Comparison of ENCODE assay signal across 8 cellular contexts in the genomic region with DNA sequence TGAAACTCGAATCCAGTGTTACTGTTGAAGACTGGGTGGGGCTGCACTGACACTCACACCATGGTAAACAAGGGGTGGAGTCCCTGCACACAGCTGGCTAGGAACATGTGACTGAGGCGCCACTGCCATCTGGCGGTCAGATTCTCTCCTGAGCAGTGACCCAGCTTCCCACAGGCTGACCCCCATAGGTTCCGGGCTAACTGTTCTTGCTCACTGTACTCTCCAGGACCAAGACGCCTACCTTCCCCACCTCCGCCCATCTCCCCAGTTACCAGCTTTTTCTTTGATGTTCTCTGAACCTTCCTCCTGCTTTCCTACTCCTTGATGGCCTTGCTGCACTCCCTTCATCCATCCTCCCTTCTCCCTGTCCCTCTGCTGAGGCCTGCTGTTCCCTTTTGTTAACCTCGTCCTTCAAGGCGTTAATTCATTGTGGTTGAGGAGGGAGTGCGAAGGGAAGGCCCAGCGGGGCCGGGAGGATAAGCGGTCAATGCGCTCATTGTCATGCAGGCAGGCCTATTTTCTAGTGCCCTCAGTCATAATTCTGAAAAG.
DNase-seq lines count a peak whose midpoint lies in the region; ATAC-seq and TF ChIP-seq lines count a peak whose summit lies in the region.

No MANE protein-coding gene starts in this region.

- peak overlapping the region; percentile 59; the same call in 1 of the 2 replicates for H3K27ac ChIP-seq in HUES64 (ENCODE audit: low read depth, low read length)
- peak overlapping the region; percentile 67 for H3K27ac ChIP-seq in neuronal stem cell (replicated peaks; ENCODE audit: low read length)
- H3K27ac ChIP-seq in suprapubic skin, result peak overlapping the region; percentile 10

- H3K4me1 ChIP-seq in HUES64 (ENCODE audit: insufficient read depth, low read length), result peaks cover 22% of the 10 kb centered on the region
- H3K4me1 ChIP-seq in neuronal stem cell (ENCODE audit: control insufficient read depth in 2 of 2, insufficient read depth in 1 of 2, low read depth in 1 of 2, low read length in 2 of 2), result peaks cover 3 to 8% of the 10 kb centered on the region in 2 donors
- peaks cover 10% of the 10 kb centered on the region for H3K4me1 ChIP-seq in suprapubic skin

- no peaks in the 10 kb centered on the region for H3K79me1 ChIP-seq in neuronal stem cell (ENCODE audit: low read depth, low read length)

- peak overlapping the region; percentile 39 for H3K4me2 ChIP-seq in neuronal stem cell (ENCODE audit: insufficient read depth, low read length, poor library complexity, severe bottlenecking)

- DNase-seq in DMS153 (lab: John Stamatoyannopoulos, UW) (peak; percentile 35), foreskin fibroblast (peak; percentile 71 to 91), neuronal stem cell (ENCODE audit: low spot score) (peak; percentile 82), suprapubic skin (ENCODE audit: low spot score in 2 of 2) (peak; percentile 89 to 93)
- peak; percentile 62 to 68 for DNase-seq in activated T-cell treated with anti-CD3 and anti-CD28 coated beads, Interleukin-2, amount 50 U/mL, for 72 hours

- peak; percentile 99 for ATAC-seq in GM21576 (IDR thresholded peaks at IDR 0.05; ENCODE audit: unreplicated experiment)
- ATAC-seq in activated T-cell treated with anti-CD3 and anti-CD28 coated beads, Interleukin-2, amount 50 U/mL, for 72 hours (replicated peaks in 1 of 2), result peak; percentile 88 to 98

- H2AFZ ChIP-seq in neuronal stem cell (ENCODE audit: low read length), result peak overlapping the region; percentile 86

- H3K14ac ChIP-seq in neuronal stem cell (ENCODE audit: low read length), result no peak overlapping the region

- 4% methylated on average over 13 of the region's 13 CpGs for WGBS in HUES64
- no CpG with 5 or more reads among the region's 13 CpGs for WGBS in neuronal stem cell (ENCODE audit: extremely low coverage in 2 of 2, insufficient read length in 2 of 2, insufficient replicate concordance in 1 of 2), 2 donors
- WGBS in suprapubic skin, result 64% methylated on average over 13 of the region's 13 CpGs

- no peak overlapping the region for H3K23ac ChIP-seq in neuronal stem cell (ENCODE audit: low read depth, low read length, poor library complexity)

- no peak for TF ChIP-seq POLR2A in suprapubic skin (IDR thresholded peaks at IDR 0.05)

- H4K8ac ChIP-seq in neuronal stem cell (ENCODE audit: low read depth, low read length), result no peak overlapping the region

- no peaks in the 10 kb centered on the region for H3K27me3 Mint-ChIP-seq in activated T-cell treated with anti-CD3 and anti-CD28 coated beads, Interleukin-2, amount 50 U/mL, for 72 hours (ENCODE audit: low read depth)

- peaks cover 5% of the 10 kb centered on the region; the same call in 1 of the 2 replicates for H3K9me3 ChIP-seq in HUES64 (ENCODE audit: insufficient read depth, low read depth, low read length)
- H3K9me3 ChIP-seq in neuronal stem cell (replicated peaks in 1 of 2; ENCODE audit: control insufficient read depth in 2 of 2, insufficient read depth in 1 of 2, low read depth in 1 of 2, low read length in 2 of 2), result no peaks in the 10 kb centered on the region
- no peaks in the 10 kb centered on the region for H3K9me3 ChIP-seq in suprapubic skin

- H3K4ac ChIP-seq in neuronal stem cell (ENCODE audit: low read length), result no peak overlapping the region

- H2BK120ac ChIP-seq in neuronal stem cell (ENCODE audit: low read depth, low read length), result no peak overlapping the region

- no peak overlapping the region for H4K91ac ChIP-seq in neuronal stem cell (ENCODE audit: low read depth, low read length, poor library complexity)

- H3K36me3 Mint-ChIP-seq in activated T-cell treated with anti-CD3 and anti-CD28 coated beads, Interleukin-2, amount 50 U/mL, for 72 hours (ENCODE audit: insufficient read depth in 2 of 2), result no peaks in the 10 kb centered on the region

- peak overlapping the region; percentile 2; the same call in 1 of the 2 replicates for H3K9ac ChIP-seq in HUES64 (ENCODE audit: low read depth, low read length)
- no peak overlapping the region for H3K9ac ChIP-seq in neuronal stem cell (ENCODE audit: low read depth, low read length, poor library complexity)

- TF ChIP-seq EP300 in suprapubic skin (IDR thresholded peaks at IDR 0.05), result no peak

- no peaks in the 10 kb centered on the region for H3K4me1 Mint-ChIP-seq in activated T-cell treated with anti-CD3 and anti-CD28 coated beads, Interleukin-2, amount 50 U/mL, for 72 hours (ENCODE audit: low read depth)

- H3K4me3 ChIP-seq in HUES64 (ENCODE audit: low read length), result peak overlapping the region; percentile 2; the same call in 1 of the 2 replicates
- no peak overlapping the region for H3K4me3 ChIP-seq in foreskin fibroblast (ENCODE audit: low read depth in 1 of 2, low read length in 2 of 2)
- no peak overlapping the region for H3K4me3 ChIP-seq in neuronal stem cell (ENCODE audit: low read length in 2 of 2)
- H3K4me3 ChIP-seq in suprapubic skin, result no peak overlapping the region

- no peaks in the 10 kb centered on the region for H3K36me3 ChIP-seq in HUES64 (ENCODE audit: insufficient read depth, low read length)
- H3K36me3 ChIP-seq in neuronal stem cell (replicated peaks in 1 of 2; ENCODE audit: control insufficient read depth in 2 of 2, insufficient read depth in 2 of 2, low read length in 2 of 2), result no peaks in the 10 kb centered on the region
- no peaks in the 10 kb centered on the region for H3K36me3 ChIP-seq in suprapubic skin

- TF ChIP-seq CTCF in foreskin fibroblast (IDR thresholded peaks at IDR 0.05; ENCODE audit: low read depth, low read length) (peak; percentile 83), suprapubic skin (IDR thresholded peaks at IDR 0.05) (peak; percentile 16 to 69)

- no peak overlapping the region for H3K27ac Mint-ChIP-seq in activated T-cell treated with anti-CD3 and anti-CD28 coated beads, Interleukin-2, amount 50 U/mL, for 72 hours

- H3K9me3 Mint-ChIP-seq in activated T-cell treated with anti-CD3 and anti-CD28 coated beads, Interleukin-2, amount 50 U/mL, for 72 hours, result no peaks in the 10 kb centered on the region

- no peak overlapping the region for H3K4me3 Mint-ChIP-seq in activated T-cell treated with anti-CD3 and anti-CD28 coated beads, Interleukin-2, amount 50 U/mL, for 72 hours

- H2BK5ac ChIP-seq in neuronal stem cell (ENCODE audit: low read length), result no peak overlapping the region

- H2AK5ac ChIP-seq in neuronal stem cell (ENCODE audit: low read depth, low read length), result no peak overlapping the region

- H3K18ac ChIP-seq in neuronal stem cell (ENCODE audit: low read length), result peak overlapping the region; percentile 53

- no peaks in the 10 kb centered on the region for H3K27me3 ChIP-seq in HUES64 (ENCODE audit: insufficient read depth, low read length)
- no peaks in the 10 kb centered on the region for H3K27me3 ChIP-seq in neuronal stem cell (ENCODE audit: control insufficient read depth in 3 of 3, insufficient read depth in 3 of 3, low read depth in 1 of 3, low read length in 3 of 3)
- no peaks in the 10 kb centered on the region for H3K27me3 ChIP-seq in suprapubic skin

- peak overlapping the region; percentile 14 for H2BK12ac ChIP-seq in neuronal stem cell (ENCODE audit: low read length)

- no peak overlapping the region for H2BK15ac ChIP-seq in neuronal stem cell (ENCODE audit: low read length)

TF ChIP-seq in PFSK-1, 5 proteins besides CTCF, POLR2A, EP300 and RAD21:
- TF ChIP-seq SIN3A (IDR thresholded peaks at IDR 0.05; ENCODE audit: borderline replicate concordance, insufficient read depth, low read length) (peak; percentile 60; the same call in 1 of the 2 replicates), TAF1 (IDR thresholded peaks at IDR 0.05; ENCODE audit: borderline replicate concordance, insufficient read depth, low read length) (no peak), FOXP2 (optimal IDR thresholded peaks at IDR 0.05; ENCODE audit: borderline replicate concordance, extremely low read depth, extremely low read length, insufficient read depth) (peak; percentile 100)

Comparison
In these comparisons a context has a peak if more than half of its experiments do, and no peak if none do; other contexts are left out.
1. DNase-seq: peak in every context shown above with its lines; median percentile 91 in suprapubic skin; 82 in neuronal stem cell; 81 in foreskin fibroblast; 65 in activated T-cell treated with anti-CD3 and anti-CD28 coated beads, Interleukin-2, amount 50 U/mL, for 72 hours; 35 in DMS153.
2. H3K27ac ChIP-seq: peak in every context shown above with its lines; median percentile 67 in neuronal stem cell; 59 in HUES64; 10 in suprapubic skin.